12 cellular contexts compared by ENCODE assay signal in the genomic region with DNA sequence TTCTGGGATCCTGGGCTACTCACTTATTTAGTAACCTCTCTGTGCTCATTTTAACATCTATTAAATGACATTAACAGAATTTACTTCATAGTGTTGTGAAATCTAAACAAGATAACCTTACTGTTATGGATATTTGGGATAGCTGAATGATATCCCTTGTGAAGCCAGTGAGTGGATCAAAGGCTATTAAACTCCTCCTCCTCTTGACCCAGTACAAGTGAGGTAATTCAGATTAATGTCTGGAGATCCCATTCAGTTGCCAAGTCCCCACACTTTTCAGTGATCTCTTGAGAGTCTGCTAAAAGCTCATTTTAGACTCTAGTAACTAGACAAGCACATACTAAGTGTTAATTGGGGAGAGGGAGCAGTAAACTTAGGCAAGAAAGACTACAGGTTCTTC. TPM values are rescaled to one million over a fixed set of nuclear protein-coding genes. Genes with fewer than 3 reads are reported as not detected.
DNase-seq lines count a peak whose midpoint lies in the region; ATAC-seq and TF ChIP-seq lines count a peak whose summit lies in the region.
"Had no signal": no experiment of that assay in that cellular context is flagged by ENCODE, and none has a peak within 500 bp of the region (broad histone marks: within the 10 kb centered on the region; RNA-seq: fewer than 3 reads in every experiment).

No MANE protein-coding gene starts in this region.

- TF ChIP-seq CTCF in left lung (IDR thresholded peaks at IDR 0.05) = no peak

- H3K4me1 ChIP-seq in left lung = peaks cover 2 to 78% of the 10 kb centered on the region in 2 donors

- H3K36me3 Mint-ChIP-seq in stimulated activated naive CD8-positive, alpha-beta T cell treated with anti-CD3 and anti-CD28 coated beads, Interleukin-15, Interleukin-2, amounts not matched to agents 100 ng/mL and 50 ng/mL, for 24 hours (ENCODE audit: low read depth) = peaks cover 16% of the 10 kb centered on the region
- peaks cover 9% of the 10 kb centered on the region for H3K36me3 Mint-ChIP-seq in activated CD8-positive, alpha-beta T cell treated with anti-CD3 and anti-CD28 coated beads, Interleukin-2, amount 10 ng/mL, durations not matched to agents 7 days and 5 days (ENCODE audit: low read depth)

- H3K9me3 Mint-ChIP-seq in stimulated activated naive CD8-positive, alpha-beta T cell treated with anti-CD3 and anti-CD28 coated beads, Interleukin-15, Interleukin-2, amounts not matched to agents 100 ng/mL and 50 ng/mL, for 24 hours = peaks cover 7% of the 10 kb centered on the region
- peaks cover 0 to 7% of the 10 kb centered on the region in 2 donors for H3K9me3 Mint-ChIP-seq in stimulated activated naive CD8-positive, alpha-beta T cell treated with anti-CD3 and anti-CD28 coated beads, Interleukin-15, amount 100 ng/mL, for 72 hours
- H3K9me3 Mint-ChIP-seq in activated CD8-positive, alpha-beta T cell treated with anti-CD3 and anti-CD28 coated beads, Interleukin-2, amount 10 ng/mL, durations not matched to agents 7 days and 5 days (ENCODE audit: insufficient read depth) = no peaks in the 10 kb centered on the region
- H3K9me3 Mint-ChIP-seq: neural crest cell had no signal

- H3K27me3 Mint-ChIP-seq in stimulated activated naive CD8-positive, alpha-beta T cell treated with anti-CD3 and anti-CD28 coated beads, Interleukin-15, Interleukin-2, amounts not matched to agents 100 ng/mL and 50 ng/mL, for 24 hours = no peaks in the 10 kb centered on the region
- no peaks in the 10 kb centered on the region for H3K27me3 Mint-ChIP-seq in stimulated activated naive CD8-positive, alpha-beta T cell treated with anti-CD3 and anti-CD28 coated beads, Interleukin-15, amount 100 ng/mL, for 72 hours
- H3K27me3 Mint-ChIP-seq in activated CD8-positive, alpha-beta T cell treated with anti-CD3 and anti-CD28 coated beads, Interleukin-2, amount 10 ng/mL, durations not matched to agents 7 days and 5 days (ENCODE audit: low read depth) = no peaks in the 10 kb centered on the region

- no peaks in the 10 kb centered on the region for H3K27me3 ChIP-seq in left lung
- H3K27me3 ChIP-seq: spleen had no signal

- CTCF ChIA-PET in activated CD8-positive, alpha-beta T cell treated with anti-CD3 and anti-CD28 coated beads, Interleukin-2, amount 10 ng/mL, durations not matched to agents 7 days and 5 days (lab: Charles Lee) = interaction anchor here (1.3 to 7.8 kb wide), 3 partner anchors 8 to 97 kb away, joined by 3 to 72 read pairs (median 4); no protein-coding TSS in a partner anchor

- intact Hi-C loops in left lung (cut with DNase I) = no loop called here

- H3K27ac ChIP-seq in left lung = peak overlapping the region; percentile 23 to 49

- H3K27ac Mint-ChIP-seq in stimulated activated naive CD8-positive, alpha-beta T cell treated with anti-CD3 and anti-CD28 coated beads, Interleukin-15, Interleukin-2, amounts not matched to agents 100 ng/mL and 50 ng/mL, for 24 hours = peak overlapping the region; percentile 42
- peak overlapping the region in 1 of 2 donors; percentile 67 for H3K27ac Mint-ChIP-seq in stimulated activated naive CD8-positive, alpha-beta T cell treated with anti-CD3 and anti-CD28 coated beads, Interleukin-15, amount 100 ng/mL, for 72 hours
- H3K27ac Mint-ChIP-seq in activated CD8-positive, alpha-beta T cell treated with anti-CD3 and anti-CD28 coated beads, Interleukin-2, amount 10 ng/mL, durations not matched to agents 7 days and 5 days = peak overlapping the region; percentile 5

- H3K9me3 ChIP-seq in left lung = no peaks in the 10 kb centered on the region
- H3K9me3 ChIP-seq: spleen had no signal

- POLR2A ChIA-PET in activated CD8-positive, alpha-beta T cell treated with anti-CD3 and anti-CD28 coated beads, Interleukin-2, amount 10 ng/mL, durations not matched to agents 7 days and 5 days (lab: Charles Lee) = no interaction called here

- H3K4me3 ChIP-seq in left lung = no peak overlapping the region
- H3K4me3 ChIP-seq: spleen had no signal

- H3K4me3 Mint-ChIP-seq in stimulated activated naive CD8-positive, alpha-beta T cell treated with anti-CD3 and anti-CD28 coated beads, Interleukin-15, Interleukin-2, amounts not matched to agents 100 ng/mL and 50 ng/mL, for 24 hours = no peak overlapping the region
- H3K4me3 Mint-ChIP-seq in stimulated activated naive CD8-positive, alpha-beta T cell treated with anti-CD3 and anti-CD28 coated beads, Interleukin-15, amount 100 ng/mL, for 72 hours = no peak overlapping the region
- no peak overlapping the region for H3K4me3 Mint-ChIP-seq in activated CD8-positive, alpha-beta T cell treated with anti-CD3 and anti-CD28 coated beads, Interleukin-2, amount 10 ng/mL, durations not matched to agents 7 days and 5 days
- H3K4me3 Mint-ChIP-seq: neural crest cell had no signal

- H3K4me1 Mint-ChIP-seq in stimulated activated naive CD8-positive, alpha-beta T cell treated with anti-CD3 and anti-CD28 coated beads, Interleukin-15, Interleukin-2, amounts not matched to agents 100 ng/mL and 50 ng/mL, for 24 hours (ENCODE audit: low read depth) = peaks cover 95% of the 10 kb centered on the region
- peaks cover 88% of the 10 kb centered on the region for H3K4me1 Mint-ChIP-seq in stimulated activated naive CD8-positive, alpha-beta T cell treated with anti-CD3 and anti-CD28 coated beads, Interleukin-15, amount 100 ng/mL, for 72 hours
- peaks cover 87% of the 10 kb centered on the region for H3K4me1 Mint-ChIP-seq in activated CD8-positive, alpha-beta T cell treated with anti-CD3 and anti-CD28 coated beads, Interleukin-2, amount 10 ng/mL, durations not matched to agents 7 days and 5 days (ENCODE audit: low read depth)

- no peaks in the 10 kb centered on the region for H3K36me3 ChIP-seq in left lung
- H3K36me3 ChIP-seq: spleen had no signal

- DNase-seq in stimulated activated naive CD8-positive, alpha-beta T cell treated with anti-CD3 and anti-CD28 coated beads, Interleukin-15, amount 100 ng/mL, for 72 hours = no peak
- no peak for DNase-seq in activated CD8-positive, alpha-beta T cell treated with anti-CD3 and anti-CD28 coated beads, Interleukin-2, amount 10 ng/mL, durations not matched to agents 7 days and 5 days
- no peak for DNase-seq in left lung
- DNase-seq in stimulated activated naive CD4-positive, alpha-beta T cell (lab: John Stamatoyannopoulos, UW) = no peak
- no peak for DNase-seq in NCI-H748 (lab: John Stamatoyannopoulos, UW; ENCODE audit: unreplicated experiment)
- DNase-seq in HuH-7 (ENCODE audit: low spot score) = no peak
- DNase-seq: activated effector memory CD4-positive, alpha-beta T cell treated with anti-CD3 and anti-CD28 coated beads, Interleukin-2, amount 50 U/mL, for 16 hours; islet precursor cell; spleen had no signal

- ATAC-seq in stimulated activated naive CD8-positive, alpha-beta T cell treated with anti-CD3 and anti-CD28 coated beads, Interleukin-15, amount 100 ng/mL, for 72 hours = no peak
- no peak for ATAC-seq in activated CD8-positive, alpha-beta T cell treated with anti-CD3 and anti-CD28 coated beads, Interleukin-2, amount 10 ng/mL, durations not matched to agents 7 days and 5 days
- peak; percentile 20 for ATAC-seq in left lung
- ATAC-seq in HG02970 (IDR thresholded peaks at IDR 0.05; ENCODE audit: low FRiP score, unreplicated experiment) = no peak

RNA-seq across cellular contexts. Expression of gene ANKRD28, which starts 2.5 kb away (rescaled TPM):
- total RNA-seq in activated CD8-positive, alpha-beta T cell treated with anti-CD3 and anti-CD28 coated beads, Interleukin-2, amount 10 ng/mL, durations not matched to agents 7 days and 5 days = 10 to 100 TPM; 30.7 to 37.7 TPM
- 10 to 100 TPM; 49.2 to 60.0 TPM for total RNA-seq in left lung
